14 cellular contexts compared by ENCODE assay signal in the genomic region with DNA sequence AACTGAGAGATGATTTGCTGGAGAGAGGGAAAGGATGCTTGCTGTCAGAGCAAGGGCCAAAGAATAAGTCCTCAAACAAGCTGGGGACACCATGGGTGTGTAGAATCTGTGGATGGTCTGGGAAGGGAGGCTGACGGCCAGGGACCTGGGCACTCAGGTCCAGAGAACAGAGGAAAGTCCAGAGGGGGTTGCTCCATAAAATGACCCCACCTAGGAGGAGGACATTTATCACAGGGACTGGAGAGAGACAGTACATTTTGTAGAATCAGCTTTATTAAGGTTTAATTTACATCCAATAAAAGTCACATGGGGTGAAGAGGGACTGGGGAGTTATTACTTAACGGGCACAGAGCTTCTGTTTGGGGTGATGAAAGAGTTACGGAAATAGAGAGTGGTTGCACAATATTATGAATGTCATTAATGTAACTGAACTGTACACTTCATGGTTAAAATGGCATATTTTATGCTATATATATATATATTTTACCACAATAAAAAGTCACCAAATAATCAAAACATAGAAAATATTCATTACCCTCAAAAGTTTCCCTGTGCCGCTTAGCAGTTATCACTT.
"Had no signal": no experiment of that assay in that cellular context is flagged by ENCODE, and none has a peak within 500 bp of the region (broad histone marks: within the 10 kb centered on the region; RNA-seq: fewer than 3 reads in every experiment).

No MANE protein-coding gene starts in this region.

- ATAC-seq: activated naive CD4-positive, alpha-beta T cell treated with anti-CD3 and anti-CD28 coated beads, Interleukin-2, amount 50 U/mL, for 72 hours; left ventricle myocardium superior; natural killer cell; stimulated activated naive CD8-positive, alpha-beta T cell treated with anti-CD3 and anti-CD28 coated beads, Interleukin-15, amount 100 ng/mL, for 72 hours; upper lobe of right lung had no signal

- H3K27me3 ChIP-seq: dorsolateral prefrontal cortex, neutrophil, upper lobe of right lung had no signal

- H3K4me3 ChIP-seq: dorsolateral prefrontal cortex, upper lobe of right lung had no signal

- H3K27ac ChIP-seq: dorsolateral prefrontal cortex, neutrophil, parathyroid adenoma, upper lobe of right lung had no signal

- H3K4me1 ChIP-seq: upper lobe of right lung had no signal

- DNase-seq: activated CD4-positive, CD25-positive, alpha-beta regulatory T cell treated with anti-CD3 and anti-CD28 coated beads, Interleukin-2, amount 50 U/mL, for 72 hours; activated effector memory CD4-positive, alpha-beta T cell treated with Interleukin-2 at 50 U/mL for 16 hours; dorsolateral prefrontal cortex; hypothalamus; left ventricle myocardium superior; mesendoderm; natural killer cell; stimulated activated CD4-positive, alpha-beta T cell treated with anti-CD3 and anti-CD28 coated beads, Interleukin-1b, Interleukin-23, amount 100 ng/mL, for 48 hours; stimulated activated naive CD8-positive, alpha-beta T cell treated with anti-CD3 and anti-CD28 coated beads, Interleukin-15, amount 100 ng/mL, for 72 hours; T-helper 9 cell; upper lobe of right lung had no signal

- H3K36me3 ChIP-seq: neutrophil, upper lobe of right lung had no signal

- H3K9me3 ChIP-seq: neutrophil, upper lobe of right lung had no signal
